17 cellular contexts compared by ENCODE assay signal in genomic region chr16:62853887-62854286, GRCh38.
"Had no signal": no experiment of that assay in that cellular context is flagged by ENCODE, and none has a peak within 500 bp of the region (broad histone marks: within the 10 kb centered on the region; RNA-seq: fewer than 3 reads in every experiment).

No MANE protein-coding gene starts in this region.

- H3K4me3 ChIP-seq: colonic mucosa, gastroesophageal sphincter, heart left ventricle, upper lobe of right lung had no signal

- DNase-seq: activated CD4-positive, alpha-beta memory T cell treated with anti-CD3 and anti-CD28 coated beads for 36 hours; activated CD4-positive, alpha-beta T cell treated with anti-CD3 and anti-CD28 coated beads for 4 hours; activated naive CD4-positive, alpha-beta T cell treated with anti-CD3 and anti-CD28 coated beads for 36 hours; anterior cingulate cortex; central memory CD4-positive, alpha-beta T cell; colonic mucosa; heart left ventricle; left ventricle myocardium superior; occipital lobe; posterior cingulate gyrus; retina; stimulated activated CD4-positive, alpha-beta T cell treated with anti-CD3 and anti-CD28 coated beads, Interleukin-12 subunit alpha, Interleukin-12 subunit beta, amount 100 ng/mL, for 4 hours; stimulated activated CD4-positive, alpha-beta T cell treated with anti-CD3 and anti-CD28 coated beads, Interleukin-1b, Interleukin-23, amount 100 ng/mL, for 48 hours; stimulated activated CD8-positive, alpha-beta memory T cell treated with anti-CD3 and anti-CD28 coated beads, Interleukin-4, amount 100 ng/mL, for 48 hours; stimulated activated naive CD4-positive, alpha-beta T cell; upper lobe of right lung had no signal
